1 cellular context compared by ENCODE assay signal in the genomic region with DNA sequence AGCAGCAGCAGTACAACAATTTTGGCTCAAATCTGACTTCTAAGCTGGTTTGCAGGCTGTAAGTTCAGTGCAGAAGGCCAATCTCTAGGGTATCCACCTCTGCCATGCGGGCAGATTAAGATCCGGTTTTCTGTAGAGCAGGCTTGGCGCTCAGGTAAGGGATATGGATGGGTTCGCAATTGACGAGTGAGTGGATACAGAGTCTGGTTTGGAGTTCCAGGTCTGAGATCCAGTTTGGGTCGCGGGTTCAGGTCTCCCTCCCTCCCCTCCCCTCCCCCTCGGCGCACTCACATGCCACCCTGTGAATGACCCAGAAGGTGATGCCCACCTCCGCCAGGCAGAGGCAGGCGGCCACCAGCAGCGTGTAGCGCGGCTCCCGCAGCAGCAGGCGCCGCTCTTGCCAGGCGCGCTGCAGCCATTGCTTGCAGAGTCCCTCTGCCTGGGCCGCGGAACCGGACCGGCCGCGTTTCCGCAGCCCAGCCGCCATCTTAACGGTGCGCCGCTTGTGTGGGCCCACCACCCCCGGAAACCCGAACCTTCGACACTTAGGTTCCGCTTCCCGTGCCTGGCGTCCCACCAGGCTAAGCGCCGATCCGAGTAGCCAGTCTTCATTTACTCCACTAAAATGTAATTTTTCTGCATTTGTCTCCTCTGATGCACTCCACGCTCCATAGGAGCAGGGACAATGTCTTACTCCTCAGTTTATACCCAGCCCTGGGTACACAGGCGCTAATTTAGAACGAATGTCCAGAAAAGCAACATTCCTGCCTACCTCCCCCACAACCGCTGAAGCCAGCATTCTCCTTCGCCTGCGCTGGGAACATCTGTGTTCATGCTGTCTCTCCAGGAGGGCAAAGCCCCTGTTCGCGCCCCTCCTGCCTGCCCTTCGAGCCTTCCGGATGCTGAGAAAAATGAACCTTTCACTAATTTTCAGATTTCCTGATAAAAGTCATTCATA.
TF ChIP-seq lines count a peak whose summit lies in the region.

A gene (minus strand): TSS at position 509 of the 958 bp plus-strand sequence. CDS start 22 bp downstream, at position 487.

TF ChIP-seq in IMR-90, 13 proteins besides CTCF, POLR2A, EP300 and RAD21:
- TF ChIP-seq RFX5 (IDR thresholded peaks at IDR 0.05; ENCODE audit: low read depth, low read length) (no peak), BHLHE40 (IDR thresholded peaks at IDR 0.05; ENCODE audit: low read depth, low read length) (peak; percentile 70; the same call in 1 of the 2 replicates), RCOR1 (IDR thresholded peaks at IDR 0.05; ENCODE audit: insufficient replicate concordance, low read length) (no peak), MAZ (IDR thresholded peaks at IDR 0.05; ENCODE audit: borderline replicate concordance, low read depth, low read length) (peak; percentile 87), FOS (IDR thresholded peaks at IDR 0.05; ENCODE audit: low read depth, low read length) (no peak), NFE2L2 (IDR thresholded peaks at IDR 0.05; ENCODE audit: low read depth, low read length) (no peak), MAFK (IDR thresholded peaks at IDR 0.05; ENCODE audit: low read depth, low read length) (no peak), SMC3 (IDR thresholded peaks at IDR 0.05; ENCODE audit: low read depth, low read length) (no peak), CEBPB (IDR thresholded peaks at IDR 0.05; ENCODE audit: low read depth, low read length) (0 out of 2 replicates have a peak, but pooled peaks have one; percentile 6), CHD1 (IDR thresholded peaks at IDR 0.05; ENCODE audit: low read depth, low read length) (no peak; the same call in 1 of the 2 replicates), MXI1 (IDR thresholded peaks at IDR 0.05; ENCODE audit: borderline replicate concordance, low read depth, low read length) (peak; percentile 80; the same call in 1 of the 2 replicates)
- TF ChIP-seq, protein P1, sequence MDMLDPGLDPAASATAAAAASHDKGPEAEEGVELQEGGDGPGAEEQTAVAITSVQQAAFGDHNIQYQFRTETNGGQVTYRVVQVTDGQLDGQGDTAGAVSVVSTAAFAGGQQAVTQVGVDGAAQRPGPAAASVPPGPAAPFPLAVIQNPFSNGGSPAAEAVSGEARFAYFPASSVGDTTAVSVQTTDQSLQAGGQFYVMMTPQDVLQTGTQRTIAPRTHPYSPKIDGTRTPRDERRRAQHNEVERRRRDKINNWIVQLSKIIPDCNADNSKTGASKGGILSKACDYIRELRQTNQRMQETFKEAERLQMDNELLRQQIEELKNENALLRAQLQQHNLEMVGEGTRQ (IDR thresholded peaks at IDR 0.05; ENCODE audit: low read depth, low read length): no peak
- TF ChIP-seq, protein P2, sequence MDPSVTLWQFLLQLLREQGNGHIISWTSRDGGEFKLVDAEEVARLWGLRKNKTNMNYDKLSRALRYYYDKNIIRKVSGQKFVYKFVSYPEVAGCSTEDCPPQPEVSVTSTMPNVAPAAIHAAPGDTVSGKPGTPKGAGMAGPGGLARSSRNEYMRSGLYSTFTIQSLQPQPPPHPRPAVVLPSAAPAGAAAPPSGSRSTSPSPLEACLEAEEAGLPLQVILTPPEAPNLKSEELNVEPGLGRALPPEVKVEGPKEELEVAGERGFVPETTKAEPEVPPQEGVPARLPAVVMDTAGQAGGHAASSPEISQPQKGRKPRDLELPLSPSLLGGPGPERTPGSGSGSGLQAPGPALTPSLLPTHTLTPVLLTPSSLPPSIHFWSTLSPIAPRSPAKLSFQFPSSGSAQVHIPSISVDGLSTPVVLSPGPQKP (IDR thresholded peaks at IDR 0.05; ENCODE audit: borderline replicate concordance, low read depth, low read length): no peak
TF ChIP-seq in IMR-90: peak in this region for 4.
